In genomic region chr17:59365383-59365981, GRCh38 we compare ENCODE assay signal across 8 cellular contexts. TPM values are rescaled to one million over a fixed set of nuclear protein-coding genes. Genes with fewer than 3 reads are reported as not detected.
A peak's percentile ranks its signal among the peaks of the same experiment; 100 is the strongest.
DNase-seq lines count a peak whose midpoint lies in the region; ATAC-seq, FAIRE-seq and TF ChIP-seq lines count a peak whose summit lies in the region.

No MANE protein-coding gene starts in this region.

- intact Hi-C loops in K562 (cut with micrococcal nuclease): loop anchor here (5.0 kb wide), 3 partner anchors 33 to 57 kb away; partner anchors contain the start of gene YPEL2
- intact Hi-C loops in uterus (cut with DNase I; ENCODE audit: low total_unique reads): no loop called here

- DNase-seq in DMS153 treated with DMSO at 0.1 percent for 48 hours (lab: John Stamatoyannopoulos, UW; ENCODE audit: unreplicated experiment) (peak; percentile 37), NCI-H510A treated with DMSO at 0.1 percent for 48 hours (lab: John Stamatoyannopoulos, UW) (peak; percentile 89), K562 (ENCODE audit: extremely low read depth in 1 of 4, low spot score in 3 of 4) (peak; percentile 76 to 92 (median 82)), mesendoderm (peak; percentile 83), uterus (peak in 1 of 2 donors; percentile 26), omental fat pad (ENCODE audit: low spot score) (no peak), COLO829 (ENCODE audit: low spot score) (no peak)

- no peaks in the 10 kb centered on the region for H3K36me3 ChIP-seq in K562 (ENCODE audit: control insufficient read depth, insufficient read depth, low read length)
- H3K36me3 ChIP-seq in mesendoderm (ENCODE audit: control insufficient read depth, insufficient read depth, low read length): no peaks in the 10 kb centered on the region
- H3K36me3 ChIP-seq in uterus: no peaks in the 10 kb centered on the region

- WGBS in K562 (ENCODE audit: insufficient coverage, low coverage, missing lambda C conversion rate): 0% methylated on average over 3 of the region's 4 CpGs
- whole genome bisulfite sequencing in mesendoderm (ENCODE audit: extremely low coverage, insufficient coverage, low lambda C conversion rate): no CpG with 5 or more reads among the region's 4 CpGs

- TF ChIP-seq POLR2A in K562 (conservative IDR thresholded peaks at IDR 0.05) (no peak), uterus (IDR thresholded peaks at IDR 0.05) (no peak)

- peak overlapping the region; percentile 97 for H3K4ac ChIP-seq in mesendoderm (ENCODE audit: low read depth, low read length)

- no peak overlapping the region for H2BK15ac ChIP-seq in mesendoderm (replicated peaks; ENCODE audit: low read depth)

- H3K27me3 ChIP-seq in K562 (ENCODE audit: control insufficient read depth in 2 of 2, insufficient read depth in 2 of 2, low read length in 2 of 2): peaks cover 4 to 16% of the 10 kb centered on the region in 2 experiments; a peak in 2 of 5 replicates
- H3K27me3 ChIP-seq in mesendoderm (ENCODE audit: insufficient read depth, low read length, poor library complexity): no peaks in the 10 kb centered on the region
- H3K27me3 ChIP-seq in uterus: no peaks in the 10 kb centered on the region

- ATAC-seq in K562 (peak; percentile 96), omental fat pad (ENCODE audit: low FRiP score) (no peak), HG03457 (IDR thresholded peaks at IDR 0.05; ENCODE audit: unreplicated experiment) (no peak)

- no peak overlapping the region; a peak in 1 of 4 replicates for H3K9ac ChIP-seq in K562 (ENCODE audit: insufficient read depth in 1 of 2, low read depth in 2 of 2, low read length in 2 of 2)
- H3K9ac ChIP-seq in mesendoderm (ENCODE audit: low read length): peak overlapping the region; percentile 35

- peak; percentile 94 for TF ChIP-seq EP300 in K562 (IDR thresholded peaks at IDR 0.05; ENCODE audit: low read length)

- H3K56ac ChIP-seq in mesendoderm (ENCODE audit: low read length): peak overlapping the region; percentile 66

- H3K4me2 ChIP-seq in K562 (ENCODE audit: insufficient read depth, low read length): no peak overlapping the region
- no peak overlapping the region for H3K4me2 ChIP-seq in mesendoderm (ENCODE audit: low read length)

- H2BK120ac ChIP-seq in mesendoderm (ENCODE audit: low read depth, low read length): peak overlapping the region; percentile 66

- no peak overlapping the region for H4K8ac ChIP-seq in mesendoderm (ENCODE audit: low read depth, low read length)

- TF ChIP-seq RAD21 in K562 (CRISPR knock-in tag; conservative IDR thresholded peaks at IDR 0.05 in 1 of 2, IDR thresholded peaks at IDR 0.05 in 1 of 2): 0 out of 4 replicates have a peak, but pooled peaks of 1 of the 2 experiments have one; percentile 6

- H3K79me2 ChIP-seq in K562 (ENCODE audit: control insufficient read depth, insufficient read depth, low read length): no peaks in the 10 kb centered on the region
- H3K79me2 ChIP-seq in mesendoderm (ENCODE audit: control insufficient read depth, insufficient read depth, low read length): no peaks in the 10 kb centered on the region

- peaks cover 23% of the 10 kb centered on the region for H4K20me1 ChIP-seq in K562 (replicated peaks; ENCODE audit: control insufficient read depth, insufficient read depth, low read length)

- POLR2A ChIA-PET in K562 (lab: Yijun Ruan, JAX): interaction anchor here (0.6 to 1.4 kb wide), 5 partner anchors 14 to 847 kb away, joined by 3 to 5 read pairs (median 3); no protein-coding TSS in a partner anchor

- no peak overlapping the region for H4K5ac ChIP-seq in mesendoderm (ENCODE audit: low read length)

- no peaks in the 10 kb centered on the region for H3K9me1 ChIP-seq in K562 (ENCODE audit: control insufficient read depth, insufficient read depth, low read length)

- H3K79me1 ChIP-seq in mesendoderm (ENCODE audit: low read length): peaks cover 5% of the 10 kb centered on the region

- no peaks in the 10 kb centered on the region for H3K9me3 ChIP-seq in K562 (replicated peaks; ENCODE audit: control insufficient read depth, insufficient read depth, low read depth, low read length)
- H3K9me3 ChIP-seq in uterus: no peaks in the 10 kb centered on the region

- H3K4me1 ChIP-seq in K562 (replicated peaks in 1 of 2; ENCODE audit: control insufficient read depth in 2 of 2, insufficient read depth in 2 of 2, low read length in 2 of 2): peaks cover 3 to 15% of the 10 kb centered on the region in 2 experiments; a peak in 4 of 5 replicates
- peaks cover 30% of the 10 kb centered on the region for H3K4me1 ChIP-seq in mesendoderm (ENCODE audit: control insufficient read depth, low read depth, low read length)
- peaks cover 39 to 46% of the 10 kb centered on the region in 2 donors for H3K4me1 ChIP-seq in uterus

- BruUV-seq in K562 (replicated peaks; lab: Mats Ljungman, UMichigan): no TSS peak

- H3K27ac ChIP-seq in K562 (ENCODE audit: extremely low read depth, low read depth, low read length) (no peak overlapping the region), mesendoderm (ENCODE audit: low read depth, low read length) (peak overlapping the region; percentile 79), uterus (peak overlapping the region; percentile 91 to 96)

- H3K18ac ChIP-seq in mesendoderm (ENCODE audit: low read length): peak overlapping the region; percentile 92

- H2BK5ac ChIP-seq in mesendoderm (ENCODE audit: low read length): peak overlapping the region; percentile 74

- CTCF ChIA-PET in K562 (lab: Yijun Ruan, JAX; ENCODE audit: low intra/inter-chr PET ratio): no interaction called here

- H3K4me3 ChIP-seq in K562: no peak overlapping the region
- H3K4me3 ChIP-seq in mesendoderm (ENCODE audit: low read length): no peak overlapping the region
- no peak overlapping the region for H3K4me3 ChIP-seq in uterus

- peak; percentile 98 for FAIRE-seq in K562 (lab: Jason Lieb, UNC)

- in situ Hi-C loops in K562 (cut with MboI): no loop called here

- TF ChIP-seq CTCF in K562 (IDR thresholded peaks at IDR 0.05 in 2 of 3, conservative IDR thresholded peaks at IDR 0.05 in 1 of 3; ENCODE audit: insufficient read depth in 2 of 3, low read depth in 1 of 3, low read length in 3 of 3) (no peak), uterus (IDR thresholded peaks at IDR 0.05) (no peak), omental fat pad (IDR thresholded peaks at IDR 0.05) (no peak)

- H2AFZ ChIP-seq in K562 (ENCODE audit: low read depth, low read length): no peak overlapping the region

- H2AK5ac ChIP-seq in mesendoderm (ENCODE audit: low read length): no peak overlapping the region

- H3K23ac ChIP-seq in mesendoderm (ENCODE audit: low read length): no peak overlapping the region

TF ChIP-seq in K562, 482 proteins besides CTCF, POLR2A, EP300 and RAD21 (continues in another document):
- no peak for TF ChIP-seq E2F4 (CRISPR knock-in tag; IDR thresholded peaks at IDR 0.05; ENCODE audit: low read depth)
- TF ChIP-seq TRIM25 (IDR thresholded peaks at IDR 0.05; ENCODE audit: borderline replicate concordance): no peak
- TF ChIP-seq HDAC1 (IDR thresholded peaks at IDR 0.05): peak; percentile 80 to 99; a peak in 3 of 4 replicates
- no peak for TF ChIP-seq SIN3B (IDR thresholded peaks at IDR 0.05; ENCODE audit: low read depth)
- TF ChIP-seq PHB2 (IDR thresholded peaks at IDR 0.05; ENCODE audit: low read depth): peak; percentile 86
- TF ChIP-seq MBD2 (IDR thresholded peaks at IDR 0.05; ENCODE audit: borderline replicate concordance, low read depth): 0 out of 2 replicates have a peak, but pooled peaks have one; percentile 42
- peak; percentile 97 for TF ChIP-seq CBFA2T2 (conservative IDR thresholded peaks at IDR 0.05)

RNA-seq across cellular contexts. Expression of gene YPEL2, which starts 34.0 kb away (rescaled TPM):
- total RNA-seq in K562 (2011; cell fraction: chromatin; rRNA removed; ENCODE audit: low replicate concordance): 5.5 and 7.2 TPM in 2 replicates
- 2.8 and 3.0 TPM in 2 replicates for total RNA-seq in K562 (2011; cell fraction: nucleolus; rRNA removed)
- 3.4 and 5.6 TPM in 2 replicates for total RNA-seq in K562 (2011; cell fraction: nucleoplasm; rRNA removed)
- total RNA-seq in K562 (2014; rRNA removed): 0.14 and 1.1 TPM in 2 replicates
- total RNA-seq in K562 (2014; rRNA removed; fragmentation: Illumina TruSeq; extraction: Trizol): 0.47 and 0.57 TPM in 2 replicates
- 0.33 and 0.38 TPM in 2 replicates for total RNA-seq in K562 (2015; rRNA removed; fragmentation: Illumina TruSeq; extraction: Trizol)
- total RNA-seq in K562 (2021): 0.54 and 0.71 TPM in 2 replicates
- polyA plus RNA-seq in K562 (2011; rRNA removed): 2.4 and 3.2 TPM in 2 replicates
- polyA plus RNA-seq in K562 (2011; cell fraction: cytosol; rRNA removed): 1.1 and 1.7 TPM in 2 replicates
- polyA plus RNA-seq in K562 (2011; cell fraction: nucleus; rRNA removed): 3.9 and 5.7 TPM in 2 replicates
- polyA plus RNA-seq in K562 (2012): 0.40 and 0.53 TPM in 2 replicates
- polyA plus RNA-seq in K562 (2014; fragmentation: Illumina TruSeq; extraction: Trizol): 0.61 and 0.83 TPM in 2 replicates
- polyA plus RNA-seq in K562 (2014; fragmentation: Nextera tagmentation; extraction: Ambion mirVana): under 1 TPM; 0.11 to 0.13 TPM
- polyA plus RNA-seq in K562 (2014; rRNA removed): 0.59 and 0.68 TPM in 2 replicates
- polyA minus RNA-seq in K562 (2011; rRNA and poly(A)+ RNA removed): 1.8 and 2.3 TPM in 2 replicates
- 0.67 and 2.2 TPM in 2 replicates for polyA minus RNA-seq in K562 (2011; cell fraction: cytosol; rRNA and poly(A)+ RNA removed)
- polyA minus RNA-seq in K562 (2011; cell fraction: nucleus; rRNA and poly(A)+ RNA removed): 1.2 and 2.1 TPM in 2 replicates
- polyA plus RNA-seq in mesendoderm (2013, experiment 1 of 2): 3.5 TPM
- polyA plus RNA-seq in mesendoderm (2013, experiment 2 of 2): 2.9 TPM
- 10 to 100 TPM; 21.2 to 91.7 (median 25.0) TPM for total RNA-seq in uterus
- total RNA-seq in omental fat pad: 10 to 100 TPM; 34.3 to 53.6 (median 40.7) TPM

Comparison
In these comparisons a context has a peak if more than half of its experiments do, and no peak if none do; other contexts are left out.
1. DNase-seq: peak in DMS153 treated with DMSO at 0.1 percent for 48 hours (single experiment), NCI-H510A treated with DMSO at 0.1 percent for 48 hours (single experiment), K562 (4 of 4) and mesendoderm (single experiment); none in omental fat pad (single experiment) and COLO829 (single experiment).